18 cellular contexts compared by ENCODE assay signal in the genomic region with DNA sequence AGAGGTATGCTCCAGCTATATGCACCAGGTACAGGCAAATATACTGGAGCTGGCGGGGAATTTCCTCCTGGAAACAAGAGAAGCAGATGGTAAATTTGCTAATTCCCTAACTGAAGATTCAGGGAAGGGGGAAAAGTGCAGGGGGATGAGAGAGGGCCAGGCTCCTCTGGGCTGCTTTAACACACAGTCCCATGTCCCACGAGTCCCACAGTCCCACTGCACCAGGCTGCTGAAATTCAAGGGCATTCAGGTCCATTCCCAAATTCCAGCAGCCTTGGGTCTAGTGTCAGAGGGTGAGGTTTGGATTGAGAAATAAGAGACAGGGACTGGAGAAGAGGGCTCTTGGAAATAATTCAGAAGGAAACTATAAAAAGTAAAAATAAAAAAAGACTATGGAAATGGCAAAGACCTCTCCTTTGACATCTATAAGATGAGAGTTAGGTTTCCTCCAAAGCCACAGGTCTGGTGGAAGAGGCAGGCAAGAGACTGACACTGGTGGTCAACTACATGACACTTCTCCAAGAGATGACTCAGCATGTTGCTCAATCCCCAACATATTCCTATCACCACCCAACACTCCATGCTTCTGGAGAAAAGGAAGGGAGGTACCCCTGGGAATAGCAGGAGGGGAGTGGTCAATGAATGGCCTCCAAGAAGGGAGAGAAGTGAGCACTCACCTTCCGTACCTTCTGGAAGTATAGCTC.
DNase-seq lines count a peak whose midpoint lies in the region; ATAC-seq and TF ChIP-seq lines count a peak whose summit lies in the region.
"Had no signal": no experiment of that assay in that cellular context is flagged by ENCODE, and none has a peak within 500 bp of the region (broad histone marks: within the 10 kb centered on the region; RNA-seq: fewer than 3 reads in every experiment).

No MANE protein-coding gene starts in this region.

- H3K27ac Mint-ChIP-seq in HFFc6 = peak overlapping the region; percentile 98

- in situ Hi-C loops in astrocyte of the spinal cord (cut with HindIII; ENCODE audit: low sequenced_read_pairs) = no loop called here

- peaks cover 34% of the 10 kb centered on the region for H3K27me3 Mint-ChIP-seq in HFFc6 (ENCODE audit: insufficient read depth)

- H3K9ac ChIP-seq in BLaER1 = no peak overlapping the region

- H3K9me3 ChIP-seq in BLaER1 (no peaks in the 10 kb centered on the region), psoas muscle (no peaks in the 10 kb centered on the region)
- H3K9me3 ChIP-seq: neutrophil had no signal

- no peak for ATAC-seq in psoas muscle
- ATAC-seq: left ventricle myocardium superior had no signal

- no peaks in the 10 kb centered on the region for H4K20me1 ChIP-seq in BLaER1

- H3K4me2 ChIP-seq in BLaER1 = peak overlapping the region; percentile 78; the same call in 1 of the 2 replicates
- H3K4me2 ChIP-seq: hepatocyte had no signal

- H3K4me1 Mint-ChIP-seq in HFFc6 (ENCODE audit: low read depth) = peaks cover 95% of the 10 kb centered on the region

- H3K4me1 ChIP-seq in BLaER1 = peaks cover 100% of the 10 kb centered on the region
- peaks cover 34% of the 10 kb centered on the region for H3K4me1 ChIP-seq in psoas muscle

- H3K4me3 ChIP-seq in BLaER1 = no peak overlapping the region
- no peak overlapping the region for H3K4me3 ChIP-seq in astrocyte of the spinal cord (ENCODE audit: low read depth, low read length)
- H3K4me3 ChIP-seq in psoas muscle = no peak overlapping the region
- H3K4me3 ChIP-seq: hepatocyte had no signal

- no peaks in the 10 kb centered on the region for H3K27me3 ChIP-seq in BLaER1
- no peaks in the 10 kb centered on the region for H3K27me3 ChIP-seq in psoas muscle (ENCODE audit: insufficient read depth in 3 of 3, low read length in 2 of 3)
- H3K27me3 ChIP-seq: hepatocyte, neutrophil had no signal

- intact Hi-C loops in psoas muscle (cut with DNase I) = loop anchor here in 1 of 2 donors (10.0 kb wide), 1 partner anchor 223 kb away; the partner anchor contains the start of gene MCM3

- H3K36me3 ChIP-seq in BLaER1 (peaks cover 82% of the 10 kb centered on the region), psoas muscle (ENCODE audit: insufficient read depth in 1 of 2, low read depth in 1 of 2) (peaks cover 0 to 19% of the 10 kb centered on the region in 2 donors)

- peaks cover 88% of the 10 kb centered on the region for H3K36me3 Mint-ChIP-seq in HFFc6 (ENCODE audit: low read depth)

- peak overlapping the region; percentile 79 for H3K4me3 Mint-ChIP-seq in HFFc6
- H3K4me3 Mint-ChIP-seq: CD14-positive monocyte had no signal

- WGBS in psoas muscle, 3 donors = 90 to 95% (median 92%) methylated on average over 3 of the region's 3 CpGs

- H3K27ac ChIP-seq in BLaER1 (peak overlapping the region; percentile 32; the same call in 1 of the 2 replicates), psoas muscle (no peak overlapping the region)
- H3K27ac ChIP-seq: hepatocyte, neutrophil, VCaP had no signal

- H3K9me3 Mint-ChIP-seq in HFFc6 = peaks cover 4% of the 10 kb centered on the region; the same call in 1 of the 2 replicates

- DNase-seq in HFFc6 = peak; percentile 65
- peak; percentile 47 for DNase-seq in astrocyte of the spinal cord (ENCODE audit: low read depth, low spot score)
- DNase-seq in myocyte (ENCODE audit: low read depth) = peak; percentile 56
- DNase-seq in inferior parietal cortex (ENCODE audit: extremely low spot score) = no peak
- no peak for DNase-seq in NCI-H1694 (lab: John Stamatoyannopoulos, UW)
- no peak for DNase-seq in psoas muscle
- no peak for DNase-seq in SHP77 (lab: John Stamatoyannopoulos, UW)
- DNase-seq: activated CD8-positive, alpha-beta memory T cell treated with anti-CD3 and anti-CD28 coated beads, Interleukin-2, amount 50 U/mL, for 48 hours; amniotic stem cell; effector CD4-positive, alpha-beta T cell; left ventricle myocardium superior; NCI-H1048; SHP77 treated with DMSO at 0.1 percent for 48 hours had no signal

- no peak for TF ChIP-seq CTCF in HFFc6 (IDR thresholded peaks at IDR 0.05)
- TF ChIP-seq CTCF in astrocyte of the spinal cord (IDR thresholded peaks at IDR 0.05; ENCODE audit: low read depth, low read length) = no peak
- no peak for TF ChIP-seq CTCF in psoas muscle (IDR thresholded peaks at IDR 0.05)

Comparison
In these comparisons a context has a peak if more than half of its experiments do, and no peak if none do; other contexts are left out.
1. DNase-seq: peak in HFFc6 (single experiment), astrocyte of the spinal cord (single experiment) and myocyte (single experiment); none in inferior parietal cortex (single experiment), NCI-H1694 (single experiment), psoas muscle (0 of 2) and SHP77 (0 of 2).